In genomic region chr22:43477966-43478365, GRCh38 we compare ENCODE assay signal across 23 cellular contexts.
DNase-seq lines count a peak whose midpoint lies in the region; ATAC-seq and TF ChIP-seq lines count a peak whose summit lies in the region.
"Had no signal": no experiment of that assay in that cellular context is flagged by ENCODE, and none has a peak within 500 bp of the region (broad histone marks: within the 10 kb centered on the region; RNA-seq: fewer than 3 reads in every experiment).

No MANE protein-coding gene starts in this region.

- peaks cover 20% of the 10 kb centered on the region for H3K4me1 Mint-ChIP-seq in CD8-positive, alpha-beta T cell (ENCODE audit: low read depth)

- H3K4me3 Mint-ChIP-seq in CD8-positive, alpha-beta T cell, result no peak overlapping the region
- H3K4me3 Mint-ChIP-seq: CD4-positive, alpha-beta T cell; GM23338; T-helper 1 cell treated with Interleukin-12 subunit alpha and Interleukin-12 subunit beta and Interleukin-4 antibody, amounts not matched to agents 30 μg/mL and 1 μg/mL, for 36 hours had no signal

- no peaks in the 10 kb centered on the region for H3K9me3 ChIP-seq in CD8-positive, alpha-beta T cell (ENCODE audit: low read length)
- H3K9me3 ChIP-seq: A549, Caco-2, SJSA1 had no signal

- peaks cover under 1% of the 10 kb centered on the region for H3K27me3 Mint-ChIP-seq in CD8-positive, alpha-beta T cell (ENCODE audit: low read depth)

- CTCF ChIA-PET in CD8-positive, alpha-beta T cell (lab: Charles Lee), result no interaction called here

- H3K36me3 Mint-ChIP-seq in CD8-positive, alpha-beta T cell, result no peaks in the 10 kb centered on the region

- intact Hi-C loops in CD8-positive, alpha-beta T cell (cut with DNase I, micrococcal nuclease), result no loop called here

- peaks cover 4% of the 10 kb centered on the region for H3K4me1 ChIP-seq in CD8-positive, alpha-beta T cell (ENCODE audit: insufficient read depth, low read length)
- H3K4me1 ChIP-seq: A549, Caco-2, SJSA1 had no signal

- DNase-seq in NCI-H2107 treated with DMSO at 0.1 percent for 48 hours (lab: John Stamatoyannopoulos, UW; ENCODE audit: unreplicated experiment) (peak; percentile 19), NCI-H2107 (lab: John Stamatoyannopoulos, UW) (no peak), SKM-1 treated with dmso at 0.1 percent for 144 hours (lab: John Stamatoyannopoulos, UW; ENCODE audit: unreplicated experiment) (peak; percentile 81), SKM-1 (lab: John Stamatoyannopoulos, UW; ENCODE audit: unreplicated experiment) (no peak), H7 (peak; percentile 32), mesenteric fat pad (ENCODE audit: low spot score) (peak; percentile 78), mucosa of gallbladder (ENCODE audit: low spot score) (no peak)
- DNase-seq in CD8-positive, alpha-beta T cell, result no peak
- DNase-seq: Caco-2; CD4-positive, alpha-beta T cell; HCEC 1CT; KBM-7; MM.1S; NCI-H187; NCI-H510A; NCI-H774; NK-92 treated with Interleukin-12 subunit alpha and Interleukin-12 subunit beta, amount 100 ng/mL, for 24 hours had no signal

- no peaks in the 10 kb centered on the region for H3K36me3 ChIP-seq in H7 (replicated peaks; ENCODE audit: control insufficient read depth, insufficient read depth, low read length)
- no peaks in the 10 kb centered on the region for H3K36me3 ChIP-seq in CD8-positive, alpha-beta T cell (ENCODE audit: insufficient read depth, low read length)
- H3K36me3 ChIP-seq: SJSA1 had no signal

- no peaks in the 10 kb centered on the region for H3K27me3 ChIP-seq in H7 (ENCODE audit: control insufficient read depth, insufficient read depth, low read length)
- H3K27me3 ChIP-seq in CD8-positive, alpha-beta T cell (ENCODE audit: insufficient read depth, low read length), result no peaks in the 10 kb centered on the region
- H3K27me3 ChIP-seq: SJSA1 had no signal

- no peak for ATAC-seq in CD8-positive, alpha-beta T cell
- ATAC-seq: GM23338, Right ventricle myocardium inferior had no signal

- H3K9me3 Mint-ChIP-seq in CD8-positive, alpha-beta T cell, result no peaks in the 10 kb centered on the region
- H3K9me3 Mint-ChIP-seq: CD4-positive, alpha-beta T cell; GM23338; T-helper 1 cell treated with Interleukin-12 subunit alpha and Interleukin-12 subunit beta and Interleukin-4 antibody, amounts not matched to agents 30 μg/mL and 1 μg/mL, for 36 hours had no signal

- no peak overlapping the region for H3K4me3 ChIP-seq in H7 (ENCODE audit: insufficient read depth, low read depth, low read length)
- no peak overlapping the region for H3K4me3 ChIP-seq in CD8-positive, alpha-beta T cell (ENCODE audit: low read depth, low read length)
- H3K4me3 ChIP-seq: A549, GM23338, SJSA1 had no signal

- H3K27ac Mint-ChIP-seq in CD8-positive, alpha-beta T cell, result no peak overlapping the region
- H3K27ac Mint-ChIP-seq: CD4-positive, alpha-beta T cell; GM23338; T-helper 1 cell treated with Interleukin-12 subunit alpha and Interleukin-12 subunit beta and Interleukin-4 antibody, amounts not matched to agents 30 μg/mL and 1 μg/mL, for 36 hours had no signal

- no peak overlapping the region for H3K27ac ChIP-seq in CD8-positive, alpha-beta T cell (ENCODE audit: low read depth, low read length)
- H3K27ac ChIP-seq: A549, HL-60, SJSA1 had no signal

- POLR2A ChIA-PET in CD8-positive, alpha-beta T cell (lab: Charles Lee), result no interaction called here

- TF ChIP-seq CTCF in CD8-positive, alpha-beta T cell (IDR thresholded peaks at IDR 0.05), result no peak

Comparison
In these comparisons a context has a peak if more than half of its experiments do, and no peak if none do; other contexts are left out.
1. DNase-seq: peak in NCI-H2107 treated with DMSO at 0.1 percent for 48 hours (single experiment), SKM-1 treated with dmso at 0.1 percent for 144 hours (single experiment), H7 (single experiment) and mesenteric fat pad (single experiment); none in NCI-H2107 (single experiment), SKM-1 (single experiment), mucosa of gallbladder (single experiment) and CD8-positive, alpha-beta T cell (0 of 7).